ENCODE assay signal across 1 cellular context in the genomic region with DNA sequence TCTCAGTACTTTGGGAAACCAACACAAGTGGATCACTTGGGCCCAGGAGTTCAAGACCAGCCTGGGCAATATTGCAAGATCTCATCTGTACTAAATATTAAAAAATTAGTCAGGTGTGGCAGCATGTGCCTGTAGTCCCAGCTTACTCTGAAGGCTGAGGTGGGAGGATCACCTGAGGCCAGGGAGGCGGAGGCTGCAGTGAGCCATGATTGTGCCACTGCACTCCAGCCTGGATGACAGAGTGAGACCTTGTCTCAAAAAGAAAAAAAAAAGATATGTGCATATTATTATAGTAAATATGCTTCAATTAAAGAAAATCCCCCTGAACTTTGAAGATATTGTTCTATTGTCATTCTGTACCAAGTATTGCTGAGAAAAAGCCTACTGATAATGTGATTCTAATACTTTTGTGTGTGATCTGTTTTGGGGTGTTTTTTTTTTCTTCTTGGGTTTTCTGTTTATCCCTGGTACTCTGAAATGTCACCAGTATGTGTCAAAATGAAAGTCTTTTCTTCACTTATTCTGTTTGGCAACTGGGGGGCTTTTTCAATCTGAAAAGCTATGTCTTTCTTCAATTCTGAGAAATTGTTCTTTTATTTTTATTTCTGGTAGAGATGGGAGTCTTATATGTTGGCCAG.
A peak's percentile ranks its signal among the peaks of the same experiment; 100 is the strongest.
TF ChIP-seq lines count a peak whose summit lies in the region.

No MANE protein-coding gene starts in this region.

TF ChIP-seq in GM12878, 131 proteins besides CTCF, POLR2A, EP300 and RAD21:
- TF ChIP-seq SIX5 (IDR thresholded peaks at IDR 0.05; ENCODE audit: low read depth, low read length, severe bottlenecking) (no peak), PKNOX1 (IDR thresholded peaks at IDR 0.05) (0 out of 2 replicates have a peak, but pooled peaks have one; percentile 16), NFIC (IDR thresholded peaks at IDR 0.05; ENCODE audit: low read depth, low read length) (0 out of 2 replicates have a peak, but pooled peaks have one; percentile 31), RUNX3 (IDR thresholded peaks at IDR 0.05; ENCODE audit: low read length) (peak; percentile 24; the same call in 1 of the 2 replicates), ZNF384 (IDR thresholded peaks at IDR 0.05; ENCODE audit: borderline replicate concordance, low read depth, low read length) (peak; percentile 42; the same call in 1 of the 2 replicates), JUNB (IDR thresholded peaks at IDR 0.05) (peak; percentile 83), SUPT20H (IDR thresholded peaks at IDR 0.05; ENCODE audit: borderline replicate concordance, control insufficient read depth, low read depth, low read length) (no peak)
- TF ChIP-seq, protein P1, sequence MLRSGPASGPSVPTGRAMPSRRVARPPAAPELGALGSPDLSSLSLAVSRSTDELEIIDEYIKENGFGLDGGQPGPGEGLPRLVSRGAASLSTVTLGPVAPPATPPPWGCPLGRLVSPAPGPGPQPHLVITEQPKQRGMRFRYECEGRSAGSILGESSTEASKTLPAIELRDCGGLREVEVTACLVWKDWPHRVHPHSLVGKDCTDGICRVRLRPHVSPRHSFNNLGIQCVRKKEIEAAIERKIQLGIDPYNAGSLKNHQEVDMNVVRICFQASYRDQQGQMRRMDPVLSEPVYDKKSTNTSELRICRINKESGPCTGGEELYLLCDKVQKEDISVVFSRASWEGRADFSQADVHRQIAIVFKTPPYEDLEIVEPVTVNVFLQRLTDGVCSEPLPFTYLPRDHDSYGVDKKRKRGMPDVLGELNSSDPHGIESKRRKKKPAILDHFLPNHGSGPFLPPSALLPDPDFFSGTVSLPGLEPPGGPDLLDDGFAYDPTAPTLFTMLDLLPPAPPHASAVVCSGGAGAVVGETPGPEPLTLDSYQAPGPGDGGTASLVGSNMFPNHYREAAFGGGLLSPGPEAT (IDR thresholded peaks at IDR 0.05; ENCODE audit: low read depth), result 0 out of 2 replicates have a peak, but pooled peaks have one; percentile 30
- TF ChIP-seq, protein P2, sequence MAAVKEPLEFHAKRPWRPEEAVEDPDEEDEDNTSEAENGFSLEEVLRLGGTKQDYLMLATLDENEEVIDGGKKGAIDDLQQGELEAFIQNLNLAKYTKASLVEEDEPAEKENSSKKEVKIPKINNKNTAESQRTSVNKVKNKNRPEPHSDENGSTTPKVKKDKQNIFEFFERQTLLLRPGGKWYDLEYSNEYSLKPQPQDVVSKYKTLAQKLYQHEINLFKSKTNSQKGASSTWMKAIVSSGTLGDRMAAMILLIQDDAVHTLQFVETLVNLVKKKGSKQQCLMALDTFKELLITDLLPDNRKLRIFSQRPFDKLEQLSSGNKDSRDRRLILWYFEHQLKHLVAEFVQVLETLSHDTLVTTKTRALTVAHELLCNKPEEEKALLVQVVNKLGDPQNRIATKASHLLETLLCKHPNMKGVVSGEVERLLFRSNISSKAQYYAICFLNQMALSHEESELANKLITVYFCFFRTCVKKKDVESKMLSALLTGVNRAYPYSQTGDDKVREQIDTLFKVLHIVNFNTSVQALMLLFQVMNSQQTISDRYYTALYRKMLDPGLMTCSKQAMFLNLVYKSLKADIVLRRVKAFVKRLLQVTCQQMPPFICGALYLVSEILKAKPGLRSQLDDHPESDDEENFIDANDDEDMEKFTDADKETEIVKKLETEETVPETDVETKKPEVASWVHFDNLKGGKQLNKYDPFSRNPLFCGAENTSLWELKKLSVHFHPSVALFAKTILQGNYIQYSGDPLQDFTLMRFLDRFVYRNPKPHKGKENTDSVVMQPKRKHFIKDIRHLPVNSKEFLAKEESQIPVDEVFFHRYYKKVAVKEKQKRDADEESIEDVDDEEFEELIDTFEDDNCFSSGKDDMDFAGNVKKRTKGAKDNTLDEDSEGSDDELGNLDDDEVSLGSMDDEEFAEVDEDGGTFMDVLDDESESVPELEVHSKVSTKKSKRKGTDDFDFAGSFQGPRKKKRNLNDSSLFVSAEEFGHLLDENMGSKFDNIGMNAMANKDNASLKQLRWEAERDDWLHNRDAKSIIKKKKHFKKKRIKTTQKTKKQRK (IDR thresholded peaks at IDR 0.05; ENCODE audit: low read depth, low read length), result no peak
